In the genomic region with DNA sequence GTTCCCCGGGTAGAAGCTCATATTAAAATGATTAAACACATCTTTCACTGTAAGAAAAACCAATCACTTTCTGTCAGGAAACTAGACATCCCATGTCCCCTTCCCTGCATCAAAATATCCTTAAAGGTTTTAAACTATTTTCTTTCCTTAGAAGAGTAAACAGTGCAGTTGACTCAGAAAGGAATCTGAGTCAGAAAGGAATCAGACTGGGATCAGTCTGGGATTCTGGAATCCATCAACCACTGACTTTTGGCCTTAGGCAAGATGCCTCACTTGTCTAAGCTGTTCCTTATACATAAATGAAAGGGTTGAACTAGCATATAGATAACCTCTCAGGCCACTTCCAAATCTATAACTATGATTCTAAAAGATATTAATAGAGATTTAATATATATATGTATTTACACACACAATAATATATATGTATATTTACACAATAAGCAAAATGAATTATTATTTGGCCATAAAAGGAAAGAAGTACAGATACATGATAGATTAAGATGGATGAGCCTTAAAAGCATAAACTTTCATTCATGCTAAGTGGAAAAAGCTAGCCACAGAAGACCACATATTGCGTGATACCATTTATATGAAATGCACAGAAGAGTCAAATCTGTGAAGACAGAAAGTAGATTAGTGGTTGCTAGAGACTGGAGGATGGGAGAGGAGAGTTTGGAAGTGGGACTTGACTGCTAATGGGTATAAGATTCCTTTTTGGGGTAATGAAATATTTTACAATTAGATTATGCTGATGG, we compare ENCODE assay signal across 12 cellular contexts.
DNase-seq lines count a peak whose midpoint lies in the region; ATAC-seq and TF ChIP-seq lines count a peak whose summit lies in the region.
"Had no signal": no experiment of that assay in that cellular context is flagged by ENCODE, and none has a peak within 500 bp of the region (broad histone marks: within the 10 kb centered on the region; RNA-seq: fewer than 3 reads in every experiment).

No MANE protein-coding gene starts in this region.

- H4K91ac ChIP-seq in trophoblast cell (ENCODE audit: low read depth, low read length), result peak overlapping the region; percentile 24

- no peak overlapping the region for H4K8ac ChIP-seq in trophoblast cell (ENCODE audit: low read depth, low read length)

- H4K12ac ChIP-seq in trophoblast cell (ENCODE audit: low read depth, low read length), result no peak overlapping the region

- H3K4ac ChIP-seq in trophoblast cell (ENCODE audit: low read depth, low read length), result no peak overlapping the region

- no peak overlapping the region for H3K9ac ChIP-seq in trophoblast cell (ENCODE audit: low read length)

- H3K4me1 ChIP-seq in trophoblast cell (ENCODE audit: control insufficient read depth in 1 of 2, insufficient read depth in 2 of 2, low read length in 2 of 2) (peaks cover 2 to 3% of the 10 kb centered on the region in 2 experiments), spleen (peaks cover 0 to 19% (median 6%) of the 10 kb centered on the region in 6 donors), gastrocnemius medialis (peaks cover 0 to 8% of the 10 kb centered on the region in 2 donors)
- H3K4me1 ChIP-seq: right atrium auricular region, upper lobe of right lung had no signal

- H3K18ac ChIP-seq in trophoblast cell (ENCODE audit: low read length), result no peak overlapping the region

- H3K23ac ChIP-seq in trophoblast cell (ENCODE audit: low read length), result no peak overlapping the region

- no peak overlapping the region for H2BK12ac ChIP-seq in trophoblast cell (ENCODE audit: low read length)

- TF ChIP-seq CTCF in spleen (IDR thresholded peaks at IDR 0.05 in 8 of 11, conservative IDR thresholded peaks at IDR 0.05 in 3 of 11) (no peak), gastrocnemius medialis (IDR thresholded peaks at IDR 0.05 in 4 of 5, conservative IDR thresholded peaks at IDR 0.05 in 1 of 5) (no peak)

- intact Hi-C loops in spleen (cut with DNase I; ENCODE audit: low total_unique reads), result loop anchor here (10.0 kb wide), 1 partner anchor 150 kb away; no protein-coding TSS in a partner anchor
- intact Hi-C loops in gastrocnemius medialis (cut with DNase I; ENCODE audit: low total_unique reads), result loop anchor here (10.0 kb wide), 2 partner anchors 160 to 520 kb away; partner anchors contain the start of gene SCAF11

- H2AK5ac ChIP-seq in trophoblast cell (ENCODE audit: low read length), result no peak overlapping the region

- peak overlapping the region; percentile 93 for H2BK5ac ChIP-seq in trophoblast cell (ENCODE audit: low read depth, low read length, poor library complexity)

- TF ChIP-seq POLR2A in spleen (IDR thresholded peaks at IDR 0.05) (no peak), gastrocnemius medialis (IDR thresholded peaks at IDR 0.05) (no peak)

- H3K27me3 ChIP-seq in trophoblast cell (ENCODE audit: insufficient read depth, low read length) (no peaks in the 10 kb centered on the region), spleen (replicated peaks in 1 of 7) (no peaks in the 10 kb centered on the region), gastrocnemius medialis (no peaks in the 10 kb centered on the region)
- H3K27me3 ChIP-seq: right atrium auricular region, upper lobe of right lung had no signal

- in situ Hi-C loops in gastrocnemius medialis (cut with MboI; ENCODE audit: low sequenced_read_pairs in 4 of 4), result loop anchor here in 2 of 4 donors (25.0 kb wide), 2 partner anchors 508 to 833 kb away; no protein-coding TSS in a partner anchor

- H3K4me2 ChIP-seq in trophoblast cell (ENCODE audit: low read length), result no peak overlapping the region

- H3K4me3 ChIP-seq in trophoblast cell (ENCODE audit: low read depth, low read length), result no peak overlapping the region
- no peak overlapping the region for H3K4me3 ChIP-seq in spleen
- no peak overlapping the region for H3K4me3 ChIP-seq in gastrocnemius medialis
- H3K4me3 ChIP-seq: right atrium auricular region, upper lobe of right lung had no signal

- DNase-seq in ELR (ENCODE audit: low read depth) (peak; percentile 92), RPMI7951 (ENCODE audit: low read depth) (peak; percentile 81), trophoblast cell (peak; percentile 71 to 83), NCI-H146 treated with DMSO at 0.1 percent for 48 hours (lab: John Stamatoyannopoulos, UW; ENCODE audit: unreplicated experiment) (no peak), spleen (no peak), DMS53 (lab: John Stamatoyannopoulos, UW) (no peak), gastrocnemius medialis (no peak)
- DNase-seq: midbrain, upper lobe of right lung had no signal

- WGBS in trophoblast cell (ENCODE audit: extremely low coverage, insufficient coverage, insufficient read length), result no CpG with 5 or more reads among the region's 2 CpGs
- WGBS in spleen, 5 donors, result 60 to 75% (median 72%) methylated on average over 2 of the region's 2 CpGs

- no peak overlapping the region for H2AFZ ChIP-seq in trophoblast cell (ENCODE audit: insufficient read depth, low read length, poor library complexity)

- H3K27ac ChIP-seq in trophoblast cell (ENCODE audit: low read depth, low read length) (peak overlapping the region; percentile 99), spleen (no peak overlapping the region), gastrocnemius medialis (no peak overlapping the region)
- H3K27ac ChIP-seq: right atrium auricular region, upper lobe of right lung had no signal

- H3K36me3 ChIP-seq in trophoblast cell (ENCODE audit: control insufficient read depth in 1 of 2, insufficient read depth in 2 of 2, low read length in 2 of 2) (peaks cover 0 to 1% of the 10 kb centered on the region in 2 experiments), spleen (no peaks in the 10 kb centered on the region), gastrocnemius medialis (no peaks in the 10 kb centered on the region)
- H3K36me3 ChIP-seq: right atrium auricular region, upper lobe of right lung had no signal

- no peak overlapping the region for H3K14ac ChIP-seq in trophoblast cell (ENCODE audit: low read length)

- H3K79me1 ChIP-seq in trophoblast cell (ENCODE audit: low read length), result peaks cover 19% of the 10 kb centered on the region

- peak; percentile 52 for ATAC-seq in esophagus mucosa
- ATAC-seq in gastrocnemius medialis, result no peak
- ATAC-seq: upper lobe of right lung, WTC11 had no signal

- H3K79me2 ChIP-seq in trophoblast cell (ENCODE audit: control insufficient read depth, insufficient read depth, low read length, poor library complexity), result no peaks in the 10 kb centered on the region

- H3K9me3 ChIP-seq in trophoblast cell (ENCODE audit: insufficient read depth, low read depth, low read length), result no peaks in the 10 kb centered on the region
- H3K9me3 ChIP-seq in spleen, result peaks cover 0 to 14% (median 12%) of the 10 kb centered on the region in 8 donors
- peaks cover 0 to 4% (median 0%) of the 10 kb centered on the region in 3 donors for H3K9me3 ChIP-seq in gastrocnemius medialis
- H3K9me3 ChIP-seq: upper lobe of right lung had no signal

- peak overlapping the region; percentile 91 for H2BK120ac ChIP-seq in trophoblast cell (ENCODE audit: insufficient read depth, low read length, poor library complexity)

Comparison
In these comparisons a context has a peak if more than half of its experiments do, and no peak if none do; other contexts are left out.
1. DNase-seq: peak in ELR (single experiment), RPMI7951 (single experiment) and trophoblast cell (2 of 2); none in NCI-H146 treated with DMSO at 0.1 percent for 48 hours (single experiment), spleen (single experiment), DMS53 (single experiment) and gastrocnemius medialis (0 of 2).